Comparison of ENCODE assay signal across 8 cellular contexts in genomic region chr1:244970661-244971523, GRCh38.
DNase-seq lines count a peak whose midpoint lies in the region; ATAC-seq, FAIRE-seq and TF ChIP-seq lines count a peak whose summit lies in the region.

No MANE protein-coding gene starts in this region.

- H4K20me1 ChIP-seq in HepG2 (ENCODE audit: insufficient read depth, low read length), result no peaks in the 10 kb centered on the region

- H3K9me3 Mint-ChIP-seq in activated CD4-positive, alpha-beta T cell treated with anti-CD3 and anti-CD28 coated beads, Interleukin-2, amount 10 ng/mL, durations not matched to agents 7 days and 5 days, result no peaks in the 10 kb centered on the region

- in situ Hi-C loops in HepG2 (cut with HindIII; ENCODE audit: extremely low pct_ligation_motif_present, low pct_unique_long_range_greater_than_20kb), result loop anchor here (5.0 kb wide), 2 partner anchors 71 to 109 kb away; partner anchors contain the start of gene HNRNPU

- peak overlapping the region; percentile 98 for H3K27ac Mint-ChIP-seq in activated CD4-positive, alpha-beta T cell treated with anti-CD3 and anti-CD28 coated beads, Interleukin-2, amount 10 ng/mL, durations not matched to agents 7 days and 5 days

- peak; percentile 62 for ATAC-seq in GM19372 (IDR thresholded peaks at IDR 0.05; ENCODE audit: low read depth, unreplicated experiment)
- peak; percentile 74 for ATAC-seq in HG03521 (IDR thresholded peaks at IDR 0.05; ENCODE audit: unreplicated experiment)
- peak; percentile 79 for ATAC-seq in HepG2

- peak overlapping the region; percentile 95 for H3K9ac ChIP-seq in HepG2 (ENCODE audit: insufficient read depth, low read depth, low read length)

- POLR2A ChIA-PET in activated CD4-positive, alpha-beta T cell treated with anti-CD3 and anti-CD28 coated beads, Interleukin-2, amount 10 ng/mL, durations not matched to agents 7 days and 5 days (lab: Charles Lee), result no interaction called here
- POLR2A ChIA-PET in HepG2 (lab: Yijun Ruan, JAX), result interaction anchor here (0.7 to 3.6 kb wide), 12 partner anchors 8 to 1612 kb away, joined by 3 to 21 read pairs (median 6); partner anchors contain the start of genes COX20 and HNRNPU

- peaks cover 21% of the 10 kb centered on the region for H3K4me1 Mint-ChIP-seq in activated CD4-positive, alpha-beta T cell treated with anti-CD3 and anti-CD28 coated beads, Interleukin-2, amount 10 ng/mL, durations not matched to agents 7 days and 5 days

- no peaks in the 10 kb centered on the region; a peak in 1 of 5 replicates for H3K27me3 ChIP-seq in HepG2 (ENCODE audit: control insufficient read depth in 1 of 2, insufficient read depth in 2 of 2, low read length in 2 of 2)

- H3K4me2 ChIP-seq in HepG2 (ENCODE audit: low read depth, low read length), result peak overlapping the region; percentile 70

- TF ChIP-seq RAD21 in HepG2 (CRISPR knock-in tag; IDR thresholded peaks at IDR 0.05), result peak; percentile 73

- 2% methylated on average over 46 of the region's 72 CpGs for WGBS in HepG2 (ENCODE audit: low lambda C conversion rate)

- peak; percentile 82 for TF ChIP-seq CTCF in HepG2 (CRISPR knock-in tag; IDR thresholded peaks at IDR 0.05)

- CTCF ChIA-PET in activated CD4-positive, alpha-beta T cell treated with anti-CD3 and anti-CD28 coated beads, Interleukin-2, amount 10 ng/mL, durations not matched to agents 7 days and 5 days (lab: Charles Lee), result interaction anchor here (1.2 kb wide), 1 partner anchor 71 kb away, joined by 3 read pairs; no protein-coding TSS in a partner anchor
- CTCF ChIA-PET in HepG2 (lab: Yijun Ruan, JAX; ENCODE audit: low intra/inter-chr PET ratio, low total read pairs), result interaction anchor here (2.0 kb wide), 1 partner anchor 71 kb away, joined by 6 read pairs; no protein-coding TSS in a partner anchor

- BruUV-seq in HepG2 (replicated peaks; lab: Mats Ljungman, UMichigan), result no TSS peak

- peak overlapping the region; percentile 81 for H3K4me3 Mint-ChIP-seq in activated CD4-positive, alpha-beta T cell treated with anti-CD3 and anti-CD28 coated beads, Interleukin-2, amount 10 ng/mL, durations not matched to agents 7 days and 5 days

- DNase-seq in CD1c-positive myeloid dendritic cell (ENCODE audit: extremely low spot score) (peak; percentile 97), NCI-H526 treated with DMSO at 0.1 percent for 48 hours (lab: John Stamatoyannopoulos, UW) (peak; percentile 88), dedifferentiated amniotic fluid mesenchymal stem cell (ENCODE audit: extremely low spot score) (peak; percentile 92), HepG2 (ENCODE audit: low spot score) (peak; percentile 91)
- peak; percentile 94 for DNase-seq in activated CD4-positive, alpha-beta T cell treated with anti-CD3 and anti-CD28 coated beads, Interleukin-2, amount 10 ng/mL, durations not matched to agents 7 days and 5 days
- DNase-seq in stimulated activated CD4-positive, alpha-beta T cell treated with anti-CD3 and anti-CD28 coated beads, Interleukin-2, amount 100 ng/mL, for 48 hours, result peak; percentile 81 to 87

- H3K36me3 Mint-ChIP-seq in activated CD4-positive, alpha-beta T cell treated with anti-CD3 and anti-CD28 coated beads, Interleukin-2, amount 10 ng/mL, durations not matched to agents 7 days and 5 days (ENCODE audit: low read depth), result no peaks in the 10 kb centered on the region

- peaks cover 14% of the 10 kb centered on the region for H3K79me2 ChIP-seq in HepG2 (ENCODE audit: insufficient read depth, low read length)

- TF ChIP-seq EP300 in HepG2 (IDR thresholded peaks at IDR 0.05; ENCODE audit: low read depth in 2 of 2, low read length in 2 of 2) (no peak; a peak in 2 of 4 replicates), HepG2 (CRISPR knock-in tag; IDR thresholded peaks at IDR 0.05; ENCODE audit: borderline replicate concordance) (0 out of 2 replicates have a peak, but pooled peaks have one; percentile 30)

- no peaks in the 10 kb centered on the region for H3K9me3 ChIP-seq in HepG2 (ENCODE audit: low read length)

- no peak for FAIRE-seq in HepG2 (lab: Jason Lieb, UNC)

- peak overlapping the region; percentile 66 to 80 (median 75) for H3K4me3 ChIP-seq in HepG2 (replicated peaks in 1 of 3; ENCODE audit: insufficient read depth in 1 of 3, low read depth in 2 of 3, low read length in 3 of 3)

- TF ChIP-seq POLR2A in HepG2 (IDR thresholded peaks at IDR 0.05; ENCODE audit: insufficient read depth in 1 of 2, low read depth in 2 of 2, low read length in 2 of 2), result peak; percentile 68 to 87; a peak in 3 of 4 replicates

- no peaks in the 10 kb centered on the region for H3K36me3 ChIP-seq in HepG2 (replicated peaks in 1 of 2; ENCODE audit: control insufficient read depth in 1 of 2, insufficient read depth in 2 of 2, low read length in 2 of 2)

- intact Hi-C loops in HepG2 (cut with micrococcal nuclease; ENCODE audit: unreplicated experiment), result loop anchor here (1.0 kb wide), 3 partner anchors 71 to 107 kb away; partner anchors contain the start of gene HNRNPU

- peaks cover 25% of the 10 kb centered on the region for H3K4me1 ChIP-seq in HepG2 (ENCODE audit: insufficient read depth, low read length)

- peaks cover 1% of the 10 kb centered on the region for H3K27me3 Mint-ChIP-seq in activated CD4-positive, alpha-beta T cell treated with anti-CD3 and anti-CD28 coated beads, Interleukin-2, amount 10 ng/mL, durations not matched to agents 7 days and 5 days

- peak overlapping the region; percentile 98 for H3K27ac ChIP-seq in HepG2 (ENCODE audit: extremely low read length, insufficient read depth, low read length)

- no peak overlapping the region for H2AFZ ChIP-seq in HepG2 (ENCODE audit: low read length)

TF ChIP-seq in HepG2, 621 proteins besides CTCF, POLR2A, EP300 and RAD21 (continues in another document):
- TF ChIP-seq ZNF704 (CRISPR knock-in tag; IDR thresholded peaks at IDR 0.05; ENCODE audit: borderline replicate concordance), result no peak
- TF ChIP-seq ZFP41 (CRISPR knock-in tag; IDR thresholded peaks at IDR 0.05; ENCODE audit: borderline replicate concordance), result no peak
- no peak; the same call in 1 of the 2 replicates for TF ChIP-seq IRX3 (CRISPR knock-in tag; IDR thresholded peaks at IDR 0.05; ENCODE audit: borderline replicate concordance, low read depth)
- no peak; the same call in 1 of the 2 replicates for TF ChIP-seq ZNF160 (CRISPR knock-in tag; IDR thresholded peaks at IDR 0.05)
- peak; percentile 91; the same call in 1 of the 2 replicates for TF ChIP-seq ZGPAT (CRISPR knock-in tag; IDR thresholded peaks at IDR 0.05)
- peak; percentile 9; the same call in 1 of the 2 replicates for TF ChIP-seq NKX3-1 (CRISPR knock-in tag; IDR thresholded peaks at IDR 0.05)
- TF ChIP-seq NFE2 (CRISPR knock-in tag; IDR thresholded peaks at IDR 0.05), result no peak
- TF ChIP-seq CREB1 (IDR thresholded peaks at IDR 0.05), result peak; percentile 93
- TF ChIP-seq CREB1 (CRISPR knock-in tag; IDR thresholded peaks at IDR 0.05), result peak; percentile 97
- no peak for TF ChIP-seq CBX1 (IDR thresholded peaks at IDR 0.05; ENCODE audit: low read depth)
- peak; percentile 93; the same call in 1 of the 2 replicates for TF ChIP-seq ZNF230 (CRISPR knock-in tag; IDR thresholded peaks at IDR 0.05)
- no peak for TF ChIP-seq ZNF780A (CRISPR knock-in tag; IDR thresholded peaks at IDR 0.05)
- no peak for TF ChIP-seq STAT6 (CRISPR knock-in tag; IDR thresholded peaks at IDR 0.05; ENCODE audit: borderline replicate concordance)
- no peak; the same call in 1 of the 2 replicates for TF ChIP-seq SIN3B (IDR thresholded peaks at IDR 0.05; ENCODE audit: low read length)
- TF ChIP-seq ZBTB42 (CRISPR knock-in tag; IDR thresholded peaks at IDR 0.05), result peak; percentile 64; the same call in 1 of the 2 replicates
- no peak for TF ChIP-seq SRF (IDR thresholded peaks at IDR 0.05; ENCODE audit: low read depth, low read length)

Comparison
In these comparisons a context has a peak if more than half of its experiments do, and no peak if none do; other contexts are left out.
1. Peak in every context shown above with its lines: DNase-seq, ATAC-seq, H3K4me3 ChIP-seq and H3K27ac ChIP-seq.